6 cellular contexts compared by ENCODE assay signal in genomic region chr4:42166186-42166585, GRCh38. TPM values are rescaled to one million over a fixed set of nuclear protein-coding genes. Genes with fewer than 3 reads are reported as not detected.
"Had no signal": no experiment of that assay in that cellular context is flagged by ENCODE, and none has a peak within 500 bp of the region (broad histone marks: within the 10 kb centered on the region; RNA-seq: fewer than 3 reads in every experiment).

No MANE protein-coding gene starts in this region.

RNA-seq across cellular contexts. Expression of gene BEND4, which starts 13.7 kb away (rescaled TPM):
- total RNA-seq: osteoblast, osteocyte, renal cortical epithelial cell, smooth muscle cell had no signal
- polyA plus RNA-seq: pancreas, psoas muscle, smooth muscle cell had no signal
